In the genomic region with DNA sequence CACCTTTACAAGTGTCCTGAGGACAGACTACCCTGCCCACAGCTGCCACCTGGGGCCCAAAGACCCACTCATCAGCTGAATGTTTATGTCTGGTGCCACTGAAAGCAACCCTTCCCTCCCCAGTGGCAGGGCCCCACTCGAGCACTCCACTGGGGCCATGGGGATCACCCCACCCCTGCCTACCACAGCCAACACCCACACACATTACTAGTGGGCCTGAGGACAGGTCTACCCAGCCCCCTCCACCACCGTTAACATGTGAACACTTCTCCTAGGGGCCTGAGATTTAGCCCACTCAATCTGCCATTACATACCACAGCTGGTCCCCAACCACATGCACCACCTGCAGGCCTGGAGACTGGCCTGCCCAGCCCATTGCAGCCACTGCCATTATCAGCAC, we compare ENCODE assay signal across 18 cellular contexts. TPM values are rescaled to one million over a fixed set of nuclear protein-coding genes. Genes with fewer than 3 reads are reported as not detected.
DNase-seq lines count a peak whose midpoint lies in the region; ATAC-seq and TF ChIP-seq lines count a peak whose summit lies in the region.
"Had no signal": no experiment of that assay in that cellular context is flagged by ENCODE, and none has a peak within 500 bp of the region (broad histone marks: within the 10 kb centered on the region; RNA-seq: fewer than 3 reads in every experiment).

No MANE protein-coding gene starts in this region.

- TF ChIP-seq CTCF in MCF 10A (IDR thresholded peaks at IDR 0.05; ENCODE audit: unreplicated experiment) (no peak), mammary epithelial cell (conservative IDR thresholded peaks at IDR 0.05 in 1 of 2, IDR thresholded peaks at IDR 0.05 in 1 of 2; ENCODE audit: extremely low read depth in 1 of 2, insufficient read depth in 1 of 2, low read depth in 1 of 2, low read length in 2 of 2) (no peak), RWPE1 (conservative IDR thresholded peaks at IDR 0.05; ENCODE audit: low read depth) (no peak), endodermal cell (conservative IDR thresholded peaks at IDR 0.05) (no peak)

- in situ Hi-C loops in mammary epithelial cell (cut with MboI; ENCODE audit: low sequenced_read_pairs in 2 of 2): no loop called here

- H3K36me3 Mint-ChIP-seq in MCF 10A (ENCODE audit: insufficient read depth, unreplicated experiment) (peaks cover 9% of the 10 kb centered on the region), endodermal cell (ENCODE audit: low read depth) (peaks cover 46% of the 10 kb centered on the region)
- peaks cover 45 to 48% of the 10 kb centered on the region in 2 donors for H3K36me3 Mint-ChIP-seq in stimulated activated naive B cell treated with anti-CD40 and anti-IgM and Interleukin-4, amounts not matched to agents 10 μg/mL and 1 μg/mL and 100 μg/mL, for 72 hours

- H3K4me1 ChIP-seq in mammary epithelial cell (ENCODE audit: insufficient read depth, low read length) (no peaks in the 10 kb centered on the region), endodermal cell (ENCODE audit: control insufficient read depth, insufficient read depth, low read length) (no peaks in the 10 kb centered on the region)
- H3K4me1 ChIP-seq: Caco-2 had no signal

- H3K27me3 ChIP-seq in mammary epithelial cell (ENCODE audit: insufficient read depth, low read length) (no peaks in the 10 kb centered on the region), endodermal cell (ENCODE audit: control insufficient read depth, insufficient read depth, low read length, poor library complexity, severe bottlenecking) (no peaks in the 10 kb centered on the region)

- dilution Hi-C loops in mammary epithelial cell (cut with HindIII; ENCODE audit: low sequenced_read_pairs): no loop called here

- peak overlapping the region; percentile 44 for H3K27ac Mint-ChIP-seq in MCF 10A (ENCODE audit: low read depth, unreplicated experiment)
- peak overlapping the region; percentile 59 for H3K27ac Mint-ChIP-seq in endodermal cell
- H3K27ac Mint-ChIP-seq in stimulated activated naive B cell treated with anti-CD40 and anti-IgM and Interleukin-4, amounts not matched to agents 10 μg/mL and 1 μg/mL and 100 μg/mL, for 72 hours: peak overlapping the region; percentile 63

- no peak overlapping the region for H3K4me2 ChIP-seq in mammary epithelial cell (ENCODE audit: insufficient read depth, low read depth, low read length)

- H4K20me1 ChIP-seq in mammary epithelial cell (ENCODE audit: insufficient read depth, low read length): no peaks in the 10 kb centered on the region

- H3K79me2 ChIP-seq in mammary epithelial cell (ENCODE audit: insufficient read depth, low read length): peaks cover 94% of the 10 kb centered on the region

- 100% methylated on average over 2 of the region's 2 CpGs for WGBS in mammary epithelial cell (ENCODE audit: low coverage, missing lambda C conversion rate)
- 94% methylated on average over 2 of the region's 2 CpGs; no CpG with 5 or more reads in 1 of the 2 experiments for WGBS in endodermal cell (ENCODE audit: insufficient coverage in 1 of 2, insufficient read length in 1 of 2), 2 experiments

- H3K27ac ChIP-seq in mammary epithelial cell (ENCODE audit: insufficient read depth, low read depth, low read length) (no peak overlapping the region), RWPE1 (peak overlapping the region; percentile 12; the same call in 1 of the 2 replicates), endodermal cell (ENCODE audit: low read depth, low read length) (no peak overlapping the region)

- POLR2A ChIA-PET in MCF 10A (lab: Yijun Ruan, JAX) (interaction anchor here (0.7 kb wide), 1 partner anchor 8 kb away, joined by 3 read pairs; no protein-coding TSS in a partner anchor), RWPE1 (lab: Yijun Ruan, JAX; ENCODE audit: low non-redundant PET) (no interaction called here)

- no peak for ATAC-seq in stimulated activated naive B cell treated with anti-CD40 and anti-IgM and Interleukin-4, amounts not matched to agents 10 μg/mL and 1 μg/mL and 100 μg/mL, for 72 hours (replicated peaks)
- ATAC-seq in HG02798 (IDR thresholded peaks at IDR 0.05; ENCODE audit: poor library complexity, unreplicated experiment): no peak
- ATAC-seq in GM21528 (IDR thresholded peaks at IDR 0.05; ENCODE audit: low FRiP score, unreplicated experiment): no peak

- no peak overlapping the region for H3K4me3 Mint-ChIP-seq in MCF 10A (ENCODE audit: unreplicated experiment)
- no peak overlapping the region for H3K4me3 Mint-ChIP-seq in endodermal cell
- H3K4me3 Mint-ChIP-seq in stimulated activated naive B cell treated with anti-CD40 and anti-IgM and Interleukin-4, amounts not matched to agents 10 μg/mL and 1 μg/mL and 100 μg/mL, for 72 hours: no peak overlapping the region

- H3K9ac ChIP-seq in mammary epithelial cell (ENCODE audit: insufficient read depth, low read length) (no peak overlapping the region), endodermal cell (ENCODE audit: extremely low read depth, low read length, poor library complexity, severe bottlenecking) (no peak overlapping the region)

- H3K4me1 Mint-ChIP-seq in MCF 10A (ENCODE audit: insufficient read depth, unreplicated experiment): peaks cover 14% of the 10 kb centered on the region
- peaks cover 27% of the 10 kb centered on the region for H3K4me1 Mint-ChIP-seq in endodermal cell
- H3K4me1 Mint-ChIP-seq in stimulated activated naive B cell treated with anti-CD40 and anti-IgM and Interleukin-4, amounts not matched to agents 10 μg/mL and 1 μg/mL and 100 μg/mL, for 72 hours: peaks cover 29 to 68% of the 10 kb centered on the region in 2 donors

- H2AFZ ChIP-seq in mammary epithelial cell (ENCODE audit: low read depth, low read length): no peak overlapping the region

- no peak overlapping the region for H3K4me3 ChIP-seq in mammary epithelial cell (replicated peaks in 1 of 3; ENCODE audit: insufficient read depth in 1 of 3, low read depth in 2 of 3, low read length in 3 of 3)
- H3K4me3 ChIP-seq in endodermal cell (ENCODE audit: low read length): no peak overlapping the region
- H3K4me3 ChIP-seq: HAP-1 had no signal

- H3K9me3 ChIP-seq in mammary epithelial cell (replicated peaks; ENCODE audit: insufficient read depth, low read length) (no peaks in the 10 kb centered on the region), endodermal cell (ENCODE audit: control insufficient read depth, low read length) (peaks cover 32% of the 10 kb centered on the region)
- H3K9me3 ChIP-seq: HAP-1 had no signal

- H3K27me3 Mint-ChIP-seq in MCF 10A (ENCODE audit: insufficient read depth, unreplicated experiment) (no peaks in the 10 kb centered on the region), endodermal cell (ENCODE audit: insufficient read depth) (no peaks in the 10 kb centered on the region)
- no peaks in the 10 kb centered on the region for H3K27me3 Mint-ChIP-seq in stimulated activated naive B cell treated with anti-CD40 and anti-IgM and Interleukin-4, amounts not matched to agents 10 μg/mL and 1 μg/mL and 100 μg/mL, for 72 hours

- intact Hi-C loops in MCF 10A (cut with micrococcal nuclease) (no loop called here), mammary epithelial cell (cut with micrococcal nuclease) (no loop called here)

- H3K9me3 Mint-ChIP-seq in MCF 10A (ENCODE audit: unreplicated experiment) (no peaks in the 10 kb centered on the region), endodermal cell (peaks cover 14% of the 10 kb centered on the region)
- H3K9me3 Mint-ChIP-seq in stimulated activated naive B cell treated with anti-CD40 and anti-IgM and Interleukin-4, amounts not matched to agents 10 μg/mL and 1 μg/mL and 100 μg/mL, for 72 hours: peaks cover 9 to 10% of the 10 kb centered on the region in 2 donors

- no peaks in the 10 kb centered on the region for H3K36me3 ChIP-seq in mammary epithelial cell (ENCODE audit: insufficient read depth, low read length)
- peaks cover 37% of the 10 kb centered on the region for H3K36me3 ChIP-seq in endodermal cell (ENCODE audit: control insufficient read depth, insufficient read depth, low read length)

- DNase-seq in MCF 10A (ENCODE audit: unreplicated experiment) (no peak), mammary epithelial cell (no peak), RWPE1 (ENCODE audit: low spot score) (no peak), endodermal cell (no peak), COLO668 (lab: John Stamatoyannopoulos, UW; ENCODE audit: unreplicated experiment) (no peak)
- DNase-seq in stimulated activated naive B cell treated with anti-CD40 and anti-IgM and Interleukin-4, amounts not matched to agents 10 μg/mL and 1 μg/mL and 100 μg/mL, for 72 hours: no peak
- DNase-seq: C1 segment of cervical spinal cord; Caco-2; DMS153; EL; IMR-90; NCI-H1417; NCI-H1930; NCI-H446 treated with DMSO at 0.1 percent for 48 hours; NK-92 treated with Interleukin-12 subunit alpha and Interleukin-12 subunit beta, amount 100 ng/mL, for 24 hours had no signal

- no TSS peak for BruUV-seq in MCF 10A (replicated peaks; lab: Mats Ljungman, UMichigan)
- BruUV-seq in mammary epithelial cell (replicated peaks; lab: Mats Ljungman, UMichigan): no TSS peak

- CTCF ChIA-PET in MCF 10A (lab: Yijun Ruan, JAX) (interaction anchor here (0.7 kb wide), 1 partner anchor 433 kb away, joined by 4 read pairs; no protein-coding TSS in a partner anchor), mammary epithelial cell (lab: Charles Lee; ENCODE audit: low non-redundant PET) (no interaction called here), RWPE1 (lab: Yijun Ruan, JAX) (no interaction called here)

RNA-seq across cellular contexts. Expression of a gene that starts 52.3 kb away (rescaled TPM):
- total RNA-seq in MCF 10A (2022) (87.5 and 109 TPM in 2 replicates), mammary epithelial cell (100 to 1,000 TPM; 108 to 163 TPM), endodermal cell (100 to 1,000 TPM; 191 to 211 TPM)
- polyA plus RNA-seq in mammary epithelial cell: 96.2 TPM
- 183 TPM for polyA minus RNA-seq in mammary epithelial cell
- polyA plus RNA-seq in endodermal cell (2013, experiment 1 of 2): 168 TPM
- 155 TPM for polyA plus RNA-seq in endodermal cell (2013, experiment 2 of 2)
